Comparison of ENCODE assay signal across 4 cellular contexts in genomic region chr15:28597471-28597870, GRCh38. TPM values are rescaled to one million over a fixed set of nuclear protein-coding genes. Genes with fewer than 3 reads are reported as not detected.
"Had no signal": no experiment of that assay in that cellular context is flagged by ENCODE, and none has a peak within 500 bp of the region (broad histone marks: within the 10 kb centered on the region; RNA-seq: fewer than 3 reads in every experiment).

No MANE protein-coding gene starts in this region.

RNA-seq across cellular contexts. Expression of gene GOLGA6L25, which starts 44.1 kb away (rescaled TPM):
- total RNA-seq: HepG2, HT-29, HT1080 had no signal
- polyA plus RNA-seq: HepG2, IgD-negative memory B cell had no signal
